ENCODE assay signal across 1 cellular context in genomic region chr3:183912895-183913579, GRCh38.
TF ChIP-seq lines count a peak whose summit lies in the region.

No MANE protein-coding gene starts in this region.

TF ChIP-seq in HepG2, 621 proteins besides CTCF, POLR2A, EP300 and RAD21 (continued from another document and continues in another):
- TF ChIP-seq ZNF512B (CRISPR knock-in tag; IDR thresholded peaks at IDR 0.05; ENCODE audit: borderline replicate concordance) = no peak
- no peak for TF ChIP-seq HNRNPH1 (optimal IDR thresholded peaks at IDR 0.05; ENCODE audit: low read depth, low read length)
- TF ChIP-seq ZNF234 (CRISPR knock-in tag; conservative IDR thresholded peaks at IDR 0.05) = no peak
- no peak for TF ChIP-seq FIP1L1 (IDR thresholded peaks at IDR 0.05; ENCODE audit: borderline replicate concordance, insufficient read depth, low read depth, low read length)
- no peak for TF ChIP-seq RBM39 (IDR thresholded peaks at IDR 0.05; ENCODE audit: low read depth, low read length, poor library complexity, severe bottlenecking)
- TF ChIP-seq ZNF543 (CRISPR knock-in tag; IDR thresholded peaks at IDR 0.05) = no peak
- no peak for TF ChIP-seq MAFG (CRISPR knock-in tag; IDR thresholded peaks at IDR 0.05)
- TF ChIP-seq DZIP1 (CRISPR knock-in tag; IDR thresholded peaks at IDR 0.05) = no peak
- no peak for TF ChIP-seq ZNF552 (CRISPR knock-in tag; IDR thresholded peaks at IDR 0.05; ENCODE audit: borderline replicate concordance)
- TF ChIP-seq KIAA2018 (CRISPR knock-in tag; IDR thresholded peaks at IDR 0.05; ENCODE audit: borderline replicate concordance) = no peak
- no peak for TF ChIP-seq IKZF5 (CRISPR knock-in tag; IDR thresholded peaks at IDR 0.05)
- TF ChIP-seq HNRNPK (IDR thresholded peaks at IDR 0.05; ENCODE audit: low read depth, low read length, poor library complexity, severe bottlenecking) = no peak
- TF ChIP-seq TFDP2 (CRISPR knock-in tag; IDR thresholded peaks at IDR 0.05) = no peak
- TF ChIP-seq MZF1 (CRISPR knock-in tag; IDR thresholded peaks at IDR 0.05; ENCODE audit: borderline replicate concordance) = no peak
- no peak for TF ChIP-seq MIXL1 (CRISPR knock-in tag; IDR thresholded peaks at IDR 0.05)
- no peak for TF ChIP-seq FOXA1 (IDR thresholded peaks at IDR 0.05)
- peak; percentile 62 for TF ChIP-seq FOXA1 (CRISPR knock-in tag; IDR thresholded peaks at IDR 0.05)
- no peak for TF ChIP-seq CEBPG (CRISPR knock-in tag; IDR thresholded peaks at IDR 0.05)
- no peak for TF ChIP-seq YEATS2 (CRISPR knock-in tag; IDR thresholded peaks at IDR 0.05; ENCODE audit: borderline replicate concordance)
- no peak for TF ChIP-seq SIN3A (IDR thresholded peaks at IDR 0.05; ENCODE audit: borderline replicate concordance, low read depth, low read length)
- no peak for TF ChIP-seq THAP9 (CRISPR knock-in tag; IDR thresholded peaks at IDR 0.05; ENCODE audit: borderline replicate concordance)
- TF ChIP-seq CC2D1A (CRISPR knock-in tag; IDR thresholded peaks at IDR 0.05) = no peak
- peak; percentile 74 for TF ChIP-seq ZNF878 (CRISPR knock-in tag; IDR thresholded peaks at IDR 0.05)
- TF ChIP-seq ZHX2 (IDR thresholded peaks at IDR 0.05; ENCODE audit: low read depth) = no peak
- no peak for TF ChIP-seq ZHX2 (CRISPR knock-in tag; IDR thresholded peaks at IDR 0.05; ENCODE audit: borderline replicate concordance)
- peak; percentile 61; the same call in 1 of the 2 replicates for TF ChIP-seq RXRA (CRISPR knock-in tag; IDR thresholded peaks at IDR 0.05)
- no peak for TF ChIP-seq SYNCRIP (IDR thresholded peaks at IDR 0.05; ENCODE audit: insufficient read depth, low read depth, low read length)
